Comparison of ENCODE assay signal across 8 cellular contexts in genomic region chr1:2554621-2555387, GRCh38. TPM values are rescaled to one million over a fixed set of nuclear protein-coding genes. Genes with fewer than 3 reads are reported as not detected.
DNase-seq lines count a peak whose midpoint lies in the region; ATAC-seq and TF ChIP-seq lines count a peak whose summit lies in the region.

No MANE protein-coding gene starts in this region.

- no peaks in the 10 kb centered on the region for H3K36me3 Mint-ChIP-seq in naive B cell

- no peaks in the 10 kb centered on the region for H3K9me3 Mint-ChIP-seq in naive B cell

- ATAC-seq in naive B cell (ENCODE audit: low read depth in 2 of 2) (peak; percentile 17 to 36), GM21360 (IDR thresholded peaks at IDR 0.05; ENCODE audit: unreplicated experiment) (no peak), HG03520 (IDR thresholded peaks at IDR 0.05; ENCODE audit: unreplicated experiment) (no peak), HG03378 (IDR thresholded peaks at IDR 0.05; ENCODE audit: unreplicated experiment) (no peak)

- H3K27me3 Mint-ChIP-seq in naive B cell, result no peaks in the 10 kb centered on the region

- peaks cover 37 to 54% (median 52%) of the 10 kb centered on the region in 3 donors for H3K4me1 Mint-ChIP-seq in naive B cell

- DNase-seq in GM12864 (ENCODE audit: low read depth) (no peak), RPMI7951 (ENCODE audit: low read depth) (peak; percentile 24), mammary epithelial cell (no peak), naive B cell (peak; percentile 63), glomerular visceral epithelial cell (ENCODE audit: extremely low spot score) (no peak)

- H3K4me1 ChIP-seq in mammary epithelial cell (ENCODE audit: insufficient read depth, low read length), result peaks cover 20% of the 10 kb centered on the region

- peak overlapping the region; percentile 86 to 100 (median 98) for H3K27ac Mint-ChIP-seq in naive B cell

- no peaks in the 10 kb centered on the region for H3K9me3 ChIP-seq in mammary epithelial cell (replicated peaks; ENCODE audit: insufficient read depth, low read length)

- H3K9ac ChIP-seq in mammary epithelial cell (ENCODE audit: insufficient read depth, low read length), result no peak overlapping the region

- no peaks in the 10 kb centered on the region for H3K27me3 ChIP-seq in mammary epithelial cell (ENCODE audit: insufficient read depth, low read length)

- peaks cover 6% of the 10 kb centered on the region for H3K79me2 ChIP-seq in mammary epithelial cell (ENCODE audit: insufficient read depth, low read length)

- no peaks in the 10 kb centered on the region for H4K20me1 ChIP-seq in mammary epithelial cell (ENCODE audit: insufficient read depth, low read length)

- in situ Hi-C loops in mammary epithelial cell (cut with MboI; ENCODE audit: low sequenced_read_pairs in 2 of 2), result no loop called here

- BruUV-seq in mammary epithelial cell (replicated peaks; lab: Mats Ljungman, UMichigan), result no TSS peak

- WGBS in mammary epithelial cell (ENCODE audit: low coverage, missing lambda C conversion rate), result 86% methylated on average over 15 of the region's 19 CpGs

- dilution Hi-C loops in mammary epithelial cell (cut with HindIII; ENCODE audit: low sequenced_read_pairs), result no loop called here

- H3K36me3 ChIP-seq in mammary epithelial cell (ENCODE audit: insufficient read depth, low read length), result no peaks in the 10 kb centered on the region

- CTCF ChIA-PET in mammary epithelial cell (lab: Charles Lee; ENCODE audit: low non-redundant PET), result no interaction called here

- intact Hi-C loops in mammary epithelial cell (cut with micrococcal nuclease), result no loop called here

- H3K4me3 ChIP-seq in GM12864 (ENCODE audit: low read depth, low read length), result peak overlapping the region; percentile 22; the same call in 1 of the 2 replicates
- H3K4me3 ChIP-seq in mammary epithelial cell (replicated peaks in 1 of 3; ENCODE audit: insufficient read depth in 1 of 3, low read depth in 2 of 3, low read length in 3 of 3), result no peak overlapping the region

- H2AFZ ChIP-seq in mammary epithelial cell (ENCODE audit: low read depth, low read length), result no peak overlapping the region

- no peak overlapping the region for H3K4me2 ChIP-seq in mammary epithelial cell (ENCODE audit: insufficient read depth, low read depth, low read length)

- H3K4me3 Mint-ChIP-seq in naive B cell, result peak overlapping the region; percentile 78 to 99 (median 96)

- TF ChIP-seq CTCF in GM12864 (IDR thresholded peaks at IDR 0.05; ENCODE audit: low read depth, low read length, missing control alignments) (peak; percentile 82), mammary epithelial cell (conservative IDR thresholded peaks at IDR 0.05 in 1 of 2, IDR thresholded peaks at IDR 0.05 in 1 of 2; ENCODE audit: extremely low read depth in 1 of 2, insufficient read depth in 1 of 2, low read depth in 1 of 2, low read length in 2 of 2) (peak; percentile 16 to 43)

- H3K27ac ChIP-seq in mammary epithelial cell (ENCODE audit: insufficient read depth, low read depth, low read length), result no peak overlapping the region

RNA-seq across cellular contexts. Expression of gene TNFRSF14, which starts 1.4 kb away (rescaled TPM):
- 26.8 and 29.4 TPM in 2 replicates for total RNA-seq in RPMI7951 (2014; rRNA removed; shearing (Covaris generic))
- total RNA-seq in mammary epithelial cell, result 10 to 100 TPM; 12.9 to 19.0 TPM
- 19.6 TPM for polyA plus RNA-seq in mammary epithelial cell
- 11.4 TPM for polyA minus RNA-seq in mammary epithelial cell
- 10 to 100 TPM; 40.7 to 75.6 (median 50.4) TPM for polyA plus RNA-seq in naive B cell (ENCODE audit: low read depth in 6 of 6)

RNA-seq across cellular contexts. Expression of gene HES5, which starts 24.7 kb away (rescaled TPM):
- total RNA-seq in RPMI7951 (2014; rRNA removed; shearing (Covaris generic)), result not detected in 2 replicates
- not detected for total RNA-seq in mammary epithelial cell
- not detected for polyA plus RNA-seq in mammary epithelial cell
- polyA minus RNA-seq in mammary epithelial cell, result not detected
- polyA plus RNA-seq in naive B cell (ENCODE audit: low read depth in 6 of 6), result not detected

RNA-seq across cellular contexts. Expression of gene PANK4, which starts 28.4 kb away (rescaled TPM):
- total RNA-seq in RPMI7951 (2014; rRNA removed; shearing (Covaris generic)), result 15.0 and 17.6 TPM in 2 replicates
- total RNA-seq in mammary epithelial cell, result 10 to 100 TPM; 14.2 to 28.5 TPM
- polyA plus RNA-seq in mammary epithelial cell (14.9 TPM), naive B cell (ENCODE audit: low read depth in 6 of 6) (10 to 100 TPM in 3 of 6 donors, 1 to 10 TPM in 3; 8.6 to 22.2 (median 9.9) TPM)
- 4.1 TPM for polyA minus RNA-seq in mammary epithelial cell

RNA-seq across cellular contexts. Expression of gene PRXL2B, which starts 31.8 kb away (rescaled TPM):
- 21.5 and 26.1 TPM in 2 replicates for total RNA-seq in RPMI7951 (2014; rRNA removed; shearing (Covaris generic))
- total RNA-seq in mammary epithelial cell, result 10 to 100 TPM; 15.7 to 29.1 TPM
- polyA plus RNA-seq in mammary epithelial cell, result 26.3 TPM
- 3.5 TPM for polyA minus RNA-seq in mammary epithelial cell
- polyA plus RNA-seq in naive B cell (ENCODE audit: low read depth in 6 of 6), result 10 to 100 TPM; 11.6 to 18.6 (median 13.7) TPM

Comparison
In these comparisons a context has a peak if more than half of its experiments do, and no peak if none do; other contexts are left out.
1. DNase-seq: peak in RPMI7951 (single experiment) and naive B cell (single experiment); none in GM12864 (single experiment), mammary epithelial cell (single experiment) and glomerular visceral epithelial cell (single experiment).
2. ATAC-seq: peak in naive B cell (2 of 2); none in GM21360 (single experiment), HG03520 (single experiment) and HG03378 (single experiment).